Comparison of ENCODE assay signal across 1 cellular context in the genomic region with DNA sequence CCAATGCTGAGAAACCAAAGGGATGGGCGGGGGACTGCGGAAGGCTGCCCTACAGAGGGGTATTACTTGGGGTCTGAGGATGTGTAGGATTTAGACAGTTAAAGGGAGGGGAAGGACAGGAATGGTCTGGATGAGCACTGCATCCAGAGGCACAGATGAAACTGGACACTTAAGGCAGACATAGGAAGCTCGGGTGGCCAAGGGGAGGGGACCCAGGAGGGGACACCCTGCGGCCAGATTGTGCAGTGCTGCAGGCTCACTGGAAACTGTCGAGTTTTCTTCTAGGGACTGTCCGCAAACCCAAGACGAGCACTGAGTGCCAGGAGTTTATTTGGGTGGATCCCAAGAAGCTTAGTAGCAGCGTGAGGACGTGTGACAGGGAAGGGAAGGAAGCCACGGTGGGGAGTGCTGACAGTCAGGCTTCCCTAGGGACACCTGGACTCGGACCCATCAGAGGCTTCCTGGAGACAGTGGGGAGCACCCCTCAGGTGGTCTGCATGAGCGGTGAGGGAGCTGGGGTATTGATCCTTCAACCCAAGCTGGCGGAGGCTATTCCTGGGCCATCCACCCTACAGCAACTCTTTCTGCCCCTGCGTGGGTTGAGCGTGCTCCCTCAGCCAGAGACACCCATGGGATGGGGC.
TF ChIP-seq lines count a peak whose summit lies in the region.

No MANE protein-coding gene starts in this region.

TF ChIP-seq in IMR-90, 13 proteins besides CTCF, POLR2A, EP300 and RAD21 (continued from another document):
- TF ChIP-seq FOS (IDR thresholded peaks at IDR 0.05; ENCODE audit: low read depth, low read length) (no peak), ELK1 (IDR thresholded peaks at IDR 0.05; ENCODE audit: borderline replicate concordance, low read depth, low read length) (no peak), MAZ (IDR thresholded peaks at IDR 0.05; ENCODE audit: borderline replicate concordance, low read depth, low read length) (no peak), BHLHE40 (IDR thresholded peaks at IDR 0.05; ENCODE audit: low read depth, low read length) (no peak), CEBPB (IDR thresholded peaks at IDR 0.05; ENCODE audit: low read depth, low read length) (no peak), MAFK (IDR thresholded peaks at IDR 0.05; ENCODE audit: low read depth, low read length) (no peak)
